In genomic region chr19:49687566-49688316, GRCh38 we compare ENCODE assay signal across 1 cellular context.
TF ChIP-seq lines count a peak whose summit lies in the region.

No MANE protein-coding gene starts in this region.

TF ChIP-seq in HEK293, 187 proteins besides CTCF, POLR2A, EP300 and RAD21 (continued from another document):
- peak; percentile 54; the same call in 1 of the 2 replicates for TF ChIP-seq PATZ1 (tag by site-specific recombination; IDR thresholded peaks at IDR 0.05)
- TF ChIP-seq HOXA7 (CRISPR knock-in tag; IDR thresholded peaks at IDR 0.05; ENCODE audit: borderline replicate concordance), result no peak
- TF ChIP-seq ZBTB6 (tag by site-specific recombination; IDR thresholded peaks at IDR 0.05), result no peak
- TF ChIP-seq HIC1 (tag by site-specific recombination; IDR thresholded peaks at IDR 0.05), result no peak
- no peak for TF ChIP-seq FEZF1 (tag by site-specific recombination; IDR thresholded peaks at IDR 0.05)
